In the genomic region with DNA sequence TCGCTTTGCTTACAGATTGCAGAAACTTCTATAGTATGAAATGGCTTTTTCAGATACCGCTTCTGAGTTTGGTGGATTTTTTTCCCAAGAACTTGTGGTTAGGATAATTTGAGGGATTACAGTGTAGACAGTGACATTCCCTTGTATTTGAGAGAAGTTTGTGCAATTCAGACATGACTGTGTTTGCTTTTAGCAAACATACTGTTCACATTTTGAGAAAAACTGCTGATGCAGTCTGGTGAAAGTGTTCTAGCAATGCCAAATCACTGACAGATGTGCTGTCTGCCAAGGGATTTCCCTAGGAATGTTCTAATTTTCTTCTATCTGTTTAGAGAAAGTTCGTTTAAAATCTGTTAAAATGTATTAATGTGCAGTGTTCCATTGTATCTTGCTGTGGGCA, we compare ENCODE assay signal across 14 cellular contexts.
"Had no signal": no experiment of that assay in that cellular context is flagged by ENCODE, and none has a peak within 500 bp of the region (broad histone marks: within the 10 kb centered on the region; RNA-seq: fewer than 3 reads in every experiment).

No MANE protein-coding gene starts in this region.

- DNase-seq: activated CD4-positive, alpha-beta T cell treated with anti-CD3 and anti-CD28 coated beads for 48 hours; activated naive CD4-positive, alpha-beta T cell treated with anti-CD3 and anti-CD28 coated beads for 36 hours; amniotic stem cell; brain microvascular endothelial cell; dorsolateral prefrontal cortex; esophagus squamous epithelium; kidney glomerular epithelial cell; lower lobe of right lung; midbrain; small intestine; T-helper 17 cell had no signal

- ATAC-seq: activated T-helper 17 cell treated with anti-CD3 and anti-CD28 coated beads, Interleukin-2, amount 50 U/mL, for 72 hours; gastroesophageal sphincter; lower lobe of right lung; T-helper 17 cell; WTC11 had no signal
